Comparison of ENCODE assay signal across 14 cellular contexts in genomic region chr18:10564975-10565773, GRCh38. TPM values are rescaled to one million over a fixed set of nuclear protein-coding genes. Genes with fewer than 3 reads are reported as not detected.
A peak's percentile ranks its signal among the peaks of the same experiment; 100 is the strongest.
DNase-seq lines count a peak whose midpoint lies in the region; ATAC-seq and TF ChIP-seq lines count a peak whose summit lies in the region.
"Had no signal": no experiment of that assay in that cellular context is flagged by ENCODE, and none has a peak within 500 bp of the region (broad histone marks: within the 10 kb centered on the region; RNA-seq: fewer than 3 reads in every experiment).

No MANE protein-coding gene starts in this region.

- no peak overlapping the region for H3K27ac ChIP-seq in breast epithelium
- no peak overlapping the region for H3K27ac ChIP-seq in effector memory CD4-positive, alpha-beta T cell (ENCODE audit: insufficient read depth, low read length, poor library complexity, severe bottlenecking)

- no peaks in the 10 kb centered on the region for H3K36me3 ChIP-seq in breast epithelium
- no peaks in the 10 kb centered on the region for H3K36me3 ChIP-seq in effector memory CD4-positive, alpha-beta T cell (ENCODE audit: control insufficient read depth, insufficient read depth, low read length)

- no peaks in the 10 kb centered on the region for H3K27me3 Mint-ChIP-seq in MCF 10A (ENCODE audit: insufficient read depth, unreplicated experiment)
- H3K27me3 Mint-ChIP-seq in activated T-helper 17 cell treated with anti-CD3 and anti-CD28 coated beads, Interleukin-2, amount 50 U/mL, for 72 hours: no peaks in the 10 kb centered on the region
- no peaks in the 10 kb centered on the region for H3K27me3 Mint-ChIP-seq in neural crest cell (ENCODE audit: low read depth)
- H3K27me3 Mint-ChIP-seq: B cell; CD4-positive, alpha-beta memory T cell had no signal

- no peaks in the 10 kb centered on the region for H3K9me3 ChIP-seq in breast epithelium
- H3K9me3 ChIP-seq in effector memory CD4-positive, alpha-beta T cell (ENCODE audit: control insufficient read depth, low read length): no peaks in the 10 kb centered on the region

- intact Hi-C loops in MCF 10A (cut with micrococcal nuclease) (loop anchor here (5.0 kb wide), 2 partner anchors 287 to 477 kb away; no protein-coding TSS in a partner anchor), breast epithelium (cut with DNase I; ENCODE audit: low total_unique reads) (no loop called here)

- no peaks in the 10 kb centered on the region for H3K4me1 ChIP-seq in breast epithelium
- no peaks in the 10 kb centered on the region for H3K4me1 ChIP-seq in effector memory CD4-positive, alpha-beta T cell (ENCODE audit: control insufficient read depth, insufficient read depth, low read length, poor library complexity, severe bottlenecking)

- H3K27me3 ChIP-seq in breast epithelium: no peaks in the 10 kb centered on the region
- H3K27me3 ChIP-seq in effector memory CD4-positive, alpha-beta T cell (replicated peaks; ENCODE audit: control insufficient read depth, insufficient read depth, low read length, poor library complexity, severe bottlenecking): no peaks in the 10 kb centered on the region

- H3K4me3 ChIP-seq in breast epithelium: no peak overlapping the region
- H3K4me3 ChIP-seq in effector memory CD4-positive, alpha-beta T cell (ENCODE audit: insufficient read depth, low read depth, low read length, poor library complexity, severe bottlenecking): no peak overlapping the region

- no peak for ATAC-seq in activated T-helper 17 cell treated with anti-CD3 and anti-CD28 coated beads, Interleukin-2, amount 50 U/mL, for 72 hours (replicated peaks)

- no peaks in the 10 kb centered on the region for H3K36me3 Mint-ChIP-seq in MCF 10A (ENCODE audit: insufficient read depth, unreplicated experiment)
- H3K36me3 Mint-ChIP-seq in activated T-helper 17 cell treated with anti-CD3 and anti-CD28 coated beads, Interleukin-2, amount 50 U/mL, for 72 hours (ENCODE audit: low read depth): no peaks in the 10 kb centered on the region
- H3K36me3 Mint-ChIP-seq in neural crest cell (ENCODE audit: low read depth): peaks cover 2% of the 10 kb centered on the region

- H3K4me1 Mint-ChIP-seq in MCF 10A (ENCODE audit: insufficient read depth, unreplicated experiment) (peaks cover 36% of the 10 kb centered on the region), neural crest cell (peaks cover 15% of the 10 kb centered on the region)
- H3K4me1 Mint-ChIP-seq in activated T-helper 17 cell treated with anti-CD3 and anti-CD28 coated beads, Interleukin-2, amount 50 U/mL, for 72 hours: peaks cover 10% of the 10 kb centered on the region

- H3K27ac Mint-ChIP-seq in MCF 10A (ENCODE audit: low read depth, unreplicated experiment) (peak overlapping the region; percentile 65), neural crest cell (ENCODE audit: unreplicated experiment) (peak overlapping the region; percentile 59)
- peak overlapping the region; percentile 43 for H3K27ac Mint-ChIP-seq in activated T-helper 17 cell treated with anti-CD3 and anti-CD28 coated beads, Interleukin-2, amount 50 U/mL, for 72 hours
- H3K27ac Mint-ChIP-seq: B cell; CD4-positive, alpha-beta memory T cell had no signal

- no peak for TF ChIP-seq POLR2A in breast epithelium (IDR thresholded peaks at IDR 0.05)

- TF ChIP-seq CTCF in MCF 10A (IDR thresholded peaks at IDR 0.05; ENCODE audit: unreplicated experiment): no peak
- TF ChIP-seq CTCF in breast epithelium (IDR thresholded peaks at IDR 0.05): no peak
- TF ChIP-seq CTCF in neural crest cell (conservative IDR thresholded peaks at IDR 0.05): no peak

- POLR2A ChIA-PET in MCF 10A (lab: Yijun Ruan, JAX): interaction anchor here (0.9 to 6.0 kb wide), 2 partner anchors 22 to 95 kb away, joined by 3 to 43 read pairs; no protein-coding TSS in a partner anchor

- H3K4me3 Mint-ChIP-seq in MCF 10A (ENCODE audit: unreplicated experiment) (no peak overlapping the region), neural crest cell (no peak overlapping the region)
- no peak overlapping the region for H3K4me3 Mint-ChIP-seq in activated T-helper 17 cell treated with anti-CD3 and anti-CD28 coated beads, Interleukin-2, amount 50 U/mL, for 72 hours
- H3K4me3 Mint-ChIP-seq: B cell; CD4-positive, alpha-beta memory T cell; H9 had no signal

- CTCF ChIA-PET in MCF 10A (lab: Yijun Ruan, JAX): interaction anchor here (0.6 kb wide), 1 partner anchor 745 kb away, joined by 4 read pairs; no protein-coding TSS in a partner anchor

- no peak for DNase-seq in MCF 10A (ENCODE audit: unreplicated experiment)
- DNase-seq in breast epithelium (ENCODE audit: low spot score in 2 of 2): no peak
- no peak for DNase-seq in neural crest cell (ENCODE audit: low read depth, low spot score)
- DNase-seq in activated CD8-positive, alpha-beta memory T cell treated with anti-CD3 and anti-CD28 coated beads for 24 hours: no peak
- DNase-seq in NCI-H187 treated with DMSO at 0.1 percent for 48 hours (lab: John Stamatoyannopoulos, UW): no peak
- DNase-seq in effector memory CD4-positive, alpha-beta T cell: no peak
- DNase-seq: C1 segment of cervical spinal cord; CD4-positive, alpha-beta memory T cell; DMS79 treated with DMSO at 0.1 percent for 48 hours; EL; GOT3; H9 had no signal

- no TSS peak for BruUV-seq in MCF 10A (replicated peaks; lab: Mats Ljungman, UMichigan)

- H3K9me3 Mint-ChIP-seq in MCF 10A (ENCODE audit: unreplicated experiment) (no peaks in the 10 kb centered on the region), neural crest cell (peaks cover 6% of the 10 kb centered on the region)
- H3K9me3 Mint-ChIP-seq in activated T-helper 17 cell treated with anti-CD3 and anti-CD28 coated beads, Interleukin-2, amount 50 U/mL, for 72 hours: no peaks in the 10 kb centered on the region

RNA-seq across cellular contexts. Expression of gene NAPG, which starts 39.3 kb away (rescaled TPM):
- total RNA-seq in MCF 10A (2022) (31.8 and 32.2 TPM in 2 replicates), breast epithelium (10 to 100 TPM; 23.2 to 46.7 (median 24.6) TPM), neural crest cell (21.1 and 23.6 TPM in 2 replicates)
- total RNA-seq in activated T-helper 17 cell treated with anti-CD3 and anti-CD28 coated beads, Interleukin-2, amount 50 U/mL, for 72 hours: 10 to 100 TPM; 30.9 to 38.0 TPM
